21 cellular contexts compared by ENCODE assay signal in the genomic region with DNA sequence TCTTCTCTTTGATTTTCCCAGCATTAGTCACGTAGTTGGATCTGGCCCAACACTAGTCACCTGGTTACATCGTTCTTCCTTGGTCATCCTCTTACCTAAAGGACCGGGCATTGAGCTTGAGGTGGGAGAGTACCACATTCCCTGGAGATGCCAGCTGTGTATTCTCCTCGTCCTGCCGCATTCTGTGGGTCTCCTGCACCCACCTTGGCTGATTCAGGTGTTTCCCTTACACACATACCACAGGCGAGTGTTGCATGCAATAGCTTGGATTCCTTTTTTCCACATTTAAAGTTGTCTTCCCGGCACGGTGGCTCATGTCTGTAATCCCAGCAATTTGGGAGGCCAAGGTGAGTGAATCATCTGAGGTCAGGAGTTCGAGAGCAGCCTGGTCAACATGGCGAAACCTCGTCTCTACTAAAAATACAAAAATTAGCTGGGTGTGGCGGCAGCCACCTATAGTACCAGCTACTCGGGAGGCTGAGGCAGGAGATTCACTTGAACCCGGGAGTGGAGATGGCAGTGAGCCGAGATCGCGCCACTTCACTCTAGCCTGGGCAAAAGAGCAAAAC. TPM values are rescaled to one million over a fixed set of nuclear protein-coding genes. Genes with fewer than 3 reads are reported as not detected.
DNase-seq lines count a peak whose midpoint lies in the region; ATAC-seq and TF ChIP-seq lines count a peak whose summit lies in the region.
"Had no signal": no experiment of that assay in that cellular context is flagged by ENCODE, and none has a peak within 500 bp of the region (broad histone marks: within the 10 kb centered on the region; RNA-seq: fewer than 3 reads in every experiment).

No MANE protein-coding gene starts in this region.

- peak; percentile 19 for DNase-seq in 8988T
- peak; percentile 7 for DNase-seq in GM20000 (ENCODE audit: low spot score)
- DNase-seq in colonic mucosa = peak; percentile 49
- DNase-seq in SHP77 treated with DMSO at 0.1 percent for 48 hours (lab: John Stamatoyannopoulos, UW) = no peak
- no peak for DNase-seq in inferior parietal cortex (ENCODE audit: extremely low spot score)
- DNase-seq: activated CD4-positive, alpha-beta T cell treated with anti-CD3 and anti-CD28 coated beads, Interleukin-2, amount 50 U/mL, for 48 hours; activated T-cell treated with anti-CD3 and anti-CD28 coated beads, Interleukin-2, amount 50 U/mL, for 4 hours; body of pancreas; erythroblast; mesenchymal stem cell; NCI-H1930; NCI-H526 treated with DMSO at 0.1 percent for 48 hours; retina; stimulated activated naive CD8-positive, alpha-beta T cell treated with anti-CD3 and anti-CD28 coated beads, Interleukin-15, amount 100 ng/mL, for 72 hours had no signal

- H3K27ac ChIP-seq in colonic mucosa = peak overlapping the region; percentile 44
- peak overlapping the region in 1 of 2 donors; percentile 90 for H3K27ac ChIP-seq in mucosa of rectum (ENCODE audit: low read depth in 2 of 2, low read length in 2 of 2)
- H3K27ac ChIP-seq: body of pancreas, PC-9, vagina had no signal

- no peaks in the 10 kb centered on the region for H3K27me3 ChIP-seq in colonic mucosa
- H3K27me3 ChIP-seq in mucosa of rectum (ENCODE audit: control insufficient read depth in 2 of 2, insufficient read depth in 2 of 2, low read length in 2 of 2) = no peaks in the 10 kb centered on the region
- H3K27me3 ChIP-seq: body of pancreas, vagina had no signal

- ATAC-seq in HG03280 (IDR thresholded peaks at IDR 0.05; ENCODE audit: unreplicated experiment) (no peak), HG03460 (IDR thresholded peaks at IDR 0.05; ENCODE audit: unreplicated experiment) (no peak)
- ATAC-seq: activated naive CD4-positive, alpha-beta T cell treated with anti-CD3 and anti-CD28 coated beads, Interleukin-2, amount 50 U/mL, for 72 hours; activated T-cell treated with anti-CD3 and anti-CD28 coated beads, Interleukin-2, amount 50 U/mL, for 4 hours; body of pancreas had no signal

- TF ChIP-seq CTCF in GM20000 (IDR thresholded peaks at IDR 0.05; ENCODE audit: extremely low read depth, missing control alignments) = no peak
- TF ChIP-seq CTCF in colonic mucosa (IDR thresholded peaks at IDR 0.05) = no peak

- H3K9me3 ChIP-seq in colonic mucosa (no peaks in the 10 kb centered on the region), mucosa of rectum (ENCODE audit: control insufficient read depth in 2 of 2, low read length in 2 of 2) (no peaks in the 10 kb centered on the region)
- H3K9me3 ChIP-seq: body of pancreas, vagina had no signal

- intact Hi-C loops in colonic mucosa (cut with DNase I) = no loop called here

- H3K9ac ChIP-seq in colonic mucosa (ENCODE audit: low read depth in 2 of 2, low read length in 2 of 2) (no peak overlapping the region), mucosa of rectum (ENCODE audit: low read depth in 1 of 2, low read length in 2 of 2) (peak overlapping the region in 1 of 2 donors; percentile 66)

- no peaks in the 10 kb centered on the region for H3K4me1 ChIP-seq in colonic mucosa
- peaks cover 13 to 19% of the 10 kb centered on the region in 2 donors for H3K4me1 ChIP-seq in mucosa of rectum (ENCODE audit: control insufficient read depth in 2 of 2, insufficient read depth in 2 of 2, low read length in 2 of 2)
- H3K4me1 ChIP-seq: body of pancreas, vagina had no signal

- H3K36me3 ChIP-seq in colonic mucosa (peaks cover 32% of the 10 kb centered on the region), mucosa of rectum (ENCODE audit: control insufficient read depth in 2 of 2, insufficient read depth in 2 of 2, low read length in 2 of 2) (peaks cover 61 to 72% of the 10 kb centered on the region in 2 donors)

- no peak overlapping the region for H3K4me3 ChIP-seq in colonic mucosa
- H3K4me3 ChIP-seq in mucosa of rectum (ENCODE audit: low read length in 2 of 2) = peak overlapping the region; percentile 4 to 64
- H3K4me3 ChIP-seq: body of pancreas, PC-9, vagina had no signal

RNA-seq across cellular contexts. Expression of gene CLEC18C, which starts 21.6 kb away (rescaled TPM):
- under 1 TPM; 0.10 to 0.35 TPM for total RNA-seq in colonic mucosa
- total RNA-seq: activated naive CD4-positive, alpha-beta T cell treated with anti-CD3 and anti-CD28 coated beads, Interleukin-2, amount 50 U/mL, for 72 hours; glomerular endothelial cell had no signal

RNA-seq across cellular contexts. Expression of gene PDPR, which starts 37.9 kb away (rescaled TPM):
- total RNA-seq in colonic mucosa = 10 to 100 TPM; 13.7 to 18.9 TPM

Comparison
In these comparisons a context has a peak if more than half of its experiments do, and no peak if none do; other contexts are left out.
1. DNase-seq: peak in 8988T (single experiment), GM20000 (single experiment) and colonic mucosa (single experiment); none in SHP77 treated with DMSO at 0.1 percent for 48 hours (single experiment) and inferior parietal cortex (single experiment).